In the genomic region with DNA sequence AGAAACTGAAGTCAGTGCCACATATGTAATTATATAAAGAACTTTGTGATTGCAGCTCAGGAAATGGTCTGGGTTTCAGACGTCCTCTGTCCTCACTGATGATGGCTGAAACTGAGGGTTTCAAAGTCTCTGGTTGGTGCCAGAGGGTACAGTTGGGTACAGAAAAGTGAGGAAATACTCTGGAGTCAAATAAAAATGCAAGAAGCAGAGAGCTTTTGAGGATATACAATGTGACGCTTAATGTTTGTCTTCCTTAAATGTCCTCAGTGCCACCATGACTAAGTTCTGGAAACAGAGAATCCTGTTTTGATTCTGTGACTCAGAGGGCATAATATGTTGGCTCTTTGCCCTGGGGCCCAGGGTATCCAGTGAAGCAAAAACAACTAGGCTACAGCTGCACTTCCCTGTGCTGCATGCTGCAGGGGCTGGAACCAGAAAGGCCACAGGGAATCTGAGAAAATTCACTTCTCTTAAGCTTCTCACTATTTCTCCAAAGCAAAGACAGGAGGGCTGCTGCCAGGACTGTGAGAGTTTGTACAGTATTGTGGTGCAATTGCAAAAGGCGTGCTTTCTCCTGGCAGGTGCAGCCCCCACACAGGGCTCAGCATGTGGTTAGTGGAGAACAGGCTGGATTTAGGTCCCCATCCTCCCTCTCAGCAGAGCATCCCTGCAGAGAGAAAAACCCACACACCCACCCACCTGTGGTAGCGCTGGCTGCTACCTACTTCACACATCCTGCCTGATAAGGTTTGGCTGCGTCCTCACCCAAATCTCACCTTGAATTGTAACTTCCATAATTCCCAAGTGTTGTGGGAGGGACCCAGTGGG, we compare ENCODE assay signal across 9 cellular contexts.
DNase-seq lines count a peak whose midpoint lies in the region; ATAC-seq, FAIRE-seq and TF ChIP-seq lines count a peak whose summit lies in the region.
"Had no signal": no experiment of that assay in that cellular context is flagged by ENCODE, and none has a peak within 500 bp of the region (broad histone marks: within the 10 kb centered on the region; RNA-seq: fewer than 3 reads in every experiment).

No MANE protein-coding gene starts in this region.

- no peaks in the 10 kb centered on the region for H3K27me3 Mint-ChIP-seq in astrocyte (ENCODE audit: low read depth, unreplicated experiment)

- H3K4me1 ChIP-seq in astrocyte (ENCODE audit: insufficient read depth, low read length): peaks cover 35% of the 10 kb centered on the region
- peaks cover 13% of the 10 kb centered on the region for H3K4me1 ChIP-seq in HepG2 (ENCODE audit: insufficient read depth, low read length)

- TF ChIP-seq EP300 in HepG2 (IDR thresholded peaks at IDR 0.05; ENCODE audit: low read depth in 2 of 2, low read length in 2 of 2): no peak
- no peak for TF ChIP-seq EP300 in HepG2 (CRISPR knock-in tag; IDR thresholded peaks at IDR 0.05; ENCODE audit: borderline replicate concordance)

- ATAC-seq in HepG2 (peak; percentile 34; the same call in 1 of the 3 replicates), HG02759 (IDR thresholded peaks at IDR 0.05; ENCODE audit: unreplicated experiment) (no peak)
- ATAC-seq in activated CD4-positive, CD25-positive, alpha-beta regulatory T cell treated with anti-CD3 and anti-CD28 coated beads, Interleukin-2, amount 50 U/mL, for 24 hours: no peak

- in situ Hi-C loops in HepG2 (cut with HindIII; ENCODE audit: extremely low pct_ligation_motif_present, low pct_unique_long_range_greater_than_20kb): no loop called here

- H3K4me3 ChIP-seq in astrocyte (ENCODE audit: insufficient read depth, low read depth, low read length) (peak overlapping the region; percentile 42), HepG2 (replicated peaks in 1 of 3; ENCODE audit: insufficient read depth in 1 of 3, low read depth in 2 of 3, low read length in 3 of 3) (no peak overlapping the region)
- H3K4me3 ChIP-seq: dorsolateral prefrontal cortex had no signal

- WGBS in HepG2 (ENCODE audit: low lambda C conversion rate): 40% methylated on average over 5 of the region's 5 CpGs

- H3K9ac ChIP-seq in astrocyte (ENCODE audit: low read length) (peak overlapping the region; percentile 67), HepG2 (ENCODE audit: insufficient read depth, low read depth, low read length) (no peak overlapping the region)

- TF ChIP-seq RAD21 in HepG2 (CRISPR knock-in tag; IDR thresholded peaks at IDR 0.05): no peak

- TF ChIP-seq CTCF in astrocyte (IDR thresholded peaks at IDR 0.05; ENCODE audit: insufficient read depth, low read depth, low read length) (no peak), HepG2 (CRISPR knock-in tag; IDR thresholded peaks at IDR 0.05) (no peak)

- no peaks in the 10 kb centered on the region for H3K36me3 ChIP-seq in astrocyte (ENCODE audit: insufficient read depth, low read length)
- no peaks in the 10 kb centered on the region for H3K36me3 ChIP-seq in HepG2 (replicated peaks in 1 of 2; ENCODE audit: control insufficient read depth in 1 of 2, insufficient read depth in 2 of 2, low read length in 2 of 2)

- H3K27ac ChIP-seq in astrocyte (ENCODE audit: low read depth, low read length) (peak overlapping the region; percentile 93), HepG2 (ENCODE audit: extremely low read length, insufficient read depth, low read length) (no peak overlapping the region)

- no peak overlapping the region for H2AFZ ChIP-seq in astrocyte (ENCODE audit: low read depth, low read length)
- no peak overlapping the region for H2AFZ ChIP-seq in HepG2 (ENCODE audit: low read length)

- TF ChIP-seq POLR2A in HepG2 (IDR thresholded peaks at IDR 0.05; ENCODE audit: insufficient read depth in 1 of 2, low read depth in 2 of 2, low read length in 2 of 2): no peak

- BruUV-seq in HepG2 (replicated peaks; lab: Mats Ljungman, UMichigan): no TSS peak

- H3K4me2 ChIP-seq in astrocyte (ENCODE audit: low read length) (peak overlapping the region; percentile 76), HepG2 (ENCODE audit: low read depth, low read length) (no peak overlapping the region)

- H3K27me3 ChIP-seq in astrocyte (ENCODE audit: insufficient read depth, low read length): no peaks in the 10 kb centered on the region
- peaks cover 0 to 4% of the 10 kb centered on the region in 2 experiments; a peak in 2 of 5 replicates for H3K27me3 ChIP-seq in HepG2 (ENCODE audit: control insufficient read depth in 1 of 2, insufficient read depth in 2 of 2, low read length in 2 of 2)

- peak; percentile 62 for DNase-seq in AG20443 (ENCODE audit: low spot score)
- peak; percentile 61 for DNase-seq in HS-5 (ENCODE audit: low read depth)
- DNase-seq in astrocyte (ENCODE audit: low read depth): peak; percentile 87
- peak; percentile 48 for DNase-seq in HepG2 (ENCODE audit: low spot score)
- no peak for DNase-seq in NCI-H1436 (lab: John Stamatoyannopoulos, UW)
- DNase-seq in NCI-H524 (lab: John Stamatoyannopoulos, UW): no peak

- no peaks in the 10 kb centered on the region for H3K9me3 Mint-ChIP-seq in astrocyte (ENCODE audit: unreplicated experiment)

- peaks cover 33% of the 10 kb centered on the region for H3K4me1 Mint-ChIP-seq in astrocyte (ENCODE audit: low read depth, unreplicated experiment)

- H4K20me1 ChIP-seq in astrocyte (ENCODE audit: insufficient read depth, low read length) (no peaks in the 10 kb centered on the region), HepG2 (ENCODE audit: insufficient read depth, low read length) (no peaks in the 10 kb centered on the region)

- intact Hi-C loops in HepG2 (cut with micrococcal nuclease; ENCODE audit: unreplicated experiment): no loop called here

- CTCF ChIA-PET in HepG2 (lab: Yijun Ruan, JAX; ENCODE audit: low intra/inter-chr PET ratio, low total read pairs): no interaction called here

- FAIRE-seq in astrocyte (lab: Jason Lieb, UNC) (peak; percentile 32), HepG2 (lab: Jason Lieb, UNC) (no peak)

- H3K79me2 ChIP-seq in astrocyte (ENCODE audit: insufficient read depth, low read length) (no peaks in the 10 kb centered on the region), HepG2 (ENCODE audit: insufficient read depth, low read length) (no peaks in the 10 kb centered on the region)

- no peak overlapping the region for H3K4me3 Mint-ChIP-seq in astrocyte (ENCODE audit: unreplicated experiment)

- no peaks in the 10 kb centered on the region for H3K36me3 Mint-ChIP-seq in astrocyte (ENCODE audit: low read depth, unreplicated experiment)

- H3K9me3 ChIP-seq in astrocyte (ENCODE audit: insufficient read depth, low read depth, low read length): no peaks in the 10 kb centered on the region
- H3K9me3 ChIP-seq in HepG2 (ENCODE audit: low read length): no peaks in the 10 kb centered on the region

- POLR2A ChIA-PET in HepG2 (lab: Yijun Ruan, JAX): no interaction called here

- peak overlapping the region; percentile 89 for H3K27ac Mint-ChIP-seq in astrocyte (ENCODE audit: unreplicated experiment)

TF ChIP-seq in HepG2, 621 proteins besides CTCF, POLR2A, EP300 and RAD21 (continues in another document):
- TF ChIP-seq FOSL2 (CRISPR knock-in tag; IDR thresholded peaks at IDR 0.05) (peak; percentile 37; the same call in 1 of the 2 replicates), ZBTB7B (CRISPR knock-in tag; IDR thresholded peaks at IDR 0.05) (no peak), MTF1 (CRISPR knock-in tag; IDR thresholded peaks at IDR 0.05) (no peak), ZNF567 (CRISPR knock-in tag; IDR thresholded peaks at IDR 0.05; ENCODE audit: borderline replicate concordance) (no peak), ZNF703 (CRISPR knock-in tag; IDR thresholded peaks at IDR 0.05; ENCODE audit: borderline replicate concordance) (no peak)
- TF ChIP-seq, protein P1, sequence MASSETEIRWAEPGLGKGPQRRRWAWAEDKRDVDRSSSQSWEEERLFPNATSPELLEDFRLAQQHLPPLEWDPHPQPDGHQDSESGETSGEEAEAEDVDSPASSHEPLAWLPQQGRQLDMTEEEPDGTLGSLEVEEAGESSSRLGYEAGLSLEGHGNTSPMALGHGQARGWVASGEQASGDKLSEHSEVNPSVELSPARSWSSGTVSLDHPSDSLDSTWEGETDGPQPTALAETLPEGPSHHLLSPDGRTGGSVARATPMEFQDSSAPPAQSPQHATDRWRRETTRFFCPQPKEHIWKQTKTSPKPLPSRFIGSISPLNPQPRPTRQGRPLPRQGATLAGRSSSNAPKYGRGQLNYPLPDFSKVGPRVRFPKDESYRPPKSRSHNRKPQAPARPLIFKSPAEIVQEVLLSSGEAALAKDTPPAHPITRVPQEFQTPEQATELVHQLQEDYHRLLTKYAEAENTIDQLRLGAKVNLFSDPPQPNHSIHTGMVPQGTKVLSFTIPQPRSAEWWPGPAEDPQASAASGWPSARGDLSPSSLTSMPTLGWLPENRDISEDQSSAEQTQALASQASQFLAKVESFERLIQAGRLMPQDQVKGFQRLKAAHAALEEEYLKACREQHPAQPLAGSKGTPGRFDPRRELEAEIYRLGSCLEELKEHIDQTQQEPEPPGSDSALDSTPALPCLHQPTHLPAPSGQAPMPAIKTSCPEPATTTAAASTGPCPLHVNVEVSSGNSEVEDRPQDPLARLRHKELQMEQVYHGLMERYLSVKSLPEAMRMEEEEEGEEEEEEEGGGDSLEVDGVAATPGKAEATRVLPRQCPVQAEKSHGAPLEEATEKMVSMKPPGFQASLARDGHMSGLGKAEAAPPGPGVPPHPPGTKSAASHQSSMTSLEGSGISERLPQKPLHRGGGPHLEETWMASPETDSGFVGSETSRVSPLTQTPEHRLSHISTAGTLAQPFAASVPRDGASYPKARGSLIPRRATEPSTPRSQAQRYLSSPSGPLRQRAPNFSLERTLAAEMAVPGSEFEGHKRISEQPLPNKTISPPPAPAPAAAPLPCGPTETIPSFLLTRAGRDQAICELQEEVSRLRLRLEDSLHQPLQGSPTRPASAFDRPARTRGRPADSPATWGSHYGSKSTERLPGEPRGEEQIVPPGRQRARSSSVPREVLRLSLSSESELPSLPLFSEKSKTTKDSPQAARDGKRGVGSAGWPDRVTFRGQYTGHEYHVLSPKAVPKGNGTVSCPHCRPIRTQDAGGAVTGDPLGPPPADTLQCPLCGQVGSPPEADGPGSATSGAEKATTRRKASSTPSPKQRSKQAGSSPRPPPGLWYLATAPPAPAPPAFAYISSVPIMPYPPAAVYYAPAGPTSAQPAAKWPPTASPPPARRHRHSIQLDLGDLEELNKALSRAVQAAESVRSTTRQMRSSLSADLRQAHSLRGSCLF (CRISPR knock-in tag; IDR thresholded peaks at IDR 0.05; ENCODE audit: borderline replicate concordance): no peak

Comparison
In these comparisons a context has a peak if more than half of its experiments do, and no peak if none do; other contexts are left out.
1. DNase-seq: peak in AG20443 (single experiment), HS-5 (single experiment), astrocyte (single experiment) and HepG2 (single experiment); none in NCI-H1436 (single experiment) and NCI-H524 (0 of 2).